In genomic region chr2:108619916-108620620, GRCh38 we compare ENCODE assay signal across 9 cellular contexts.
A peak's percentile ranks its signal among the peaks of the same experiment; 100 is the strongest.
DNase-seq lines count a peak whose midpoint lies in the region; ATAC-seq and TF ChIP-seq lines count a peak whose summit lies in the region.
"Had no signal": no experiment of that assay in that cellular context is flagged by ENCODE, and none has a peak within 500 bp of the region (broad histone marks: within the 10 kb centered on the region; RNA-seq: fewer than 3 reads in every experiment).

No MANE protein-coding gene starts in this region.

- H3K4me3 Mint-ChIP-seq in naive thymus-derived CD4-positive, alpha-beta T cell: peak overlapping the region; percentile 63 to 96 (median 90)

- H3K27me3 ChIP-seq in BLaER1: no peaks in the 10 kb centered on the region
- H3K27me3 ChIP-seq in HCT116 (ENCODE audit: insufficient read depth, low read length): no peaks in the 10 kb centered on the region
- H3K27me3 ChIP-seq in naive thymus-derived CD4-positive, alpha-beta T cell (ENCODE audit: control insufficient read depth in 2 of 2, insufficient read depth in 2 of 2, low read length in 2 of 2): no peaks in the 10 kb centered on the region

- POLR2A ChIA-PET in HCT116 (lab: Charles Lee): no interaction called here
- POLR2A ChIA-PET in naive thymus-derived CD4-positive, alpha-beta T cell (lab: Charles Lee): interaction anchor here (0.7 to 1.9 kb wide), 6 partner anchors 8 to 24 kb away, joined by 4 to 13 read pairs (median 6); no protein-coding TSS in a partner anchor

- H3K4me3 ChIP-seq in BLaER1 (no peak overlapping the region), HCT116 (replicated peaks in 1 of 2; ENCODE audit: low read depth in 1 of 2, low read length in 2 of 2) (no peak overlapping the region)
- no peak overlapping the region for H3K4me3 ChIP-seq in naive thymus-derived CD4-positive, alpha-beta T cell (ENCODE audit: low read length)

- H3K9me3 Mint-ChIP-seq in activated naive CD4-positive, alpha-beta T cell treated with anti-CD3 and anti-CD28 coated beads, Interleukin-2, amount 50 U/mL, for 72 hours: peaks cover 0 to 4% of the 10 kb centered on the region in 2 donors
- no peaks in the 10 kb centered on the region for H3K9me3 Mint-ChIP-seq in naive thymus-derived CD4-positive, alpha-beta T cell

- no peaks in the 10 kb centered on the region for H3K9me3 ChIP-seq in BLaER1
- H3K9me3 ChIP-seq in HCT116 (ENCODE audit: control insufficient read depth in 1 of 2, insufficient read depth in 1 of 2, low read depth in 1 of 2, low read length in 2 of 2): no peaks in the 10 kb centered on the region
- H3K9me3 ChIP-seq in naive thymus-derived CD4-positive, alpha-beta T cell (ENCODE audit: control insufficient read depth in 2 of 3, low read length in 3 of 3): no peaks in the 10 kb centered on the region

- TF ChIP-seq RAD21 in HCT116 (IDR thresholded peaks at IDR 0.05; ENCODE audit: low read depth): no peak

- H4K20me1 ChIP-seq in BLaER1: peaks cover 54% of the 10 kb centered on the region
- no peaks in the 10 kb centered on the region for H4K20me1 ChIP-seq in HCT116 (ENCODE audit: insufficient read depth)

- H3K4me2 ChIP-seq in BLaER1: peak overlapping the region; percentile 77
- H3K4me2 ChIP-seq in HCT116 (ENCODE audit: low read length): peak overlapping the region; percentile 75; the same call in 1 of the 2 replicates

- H3K79me2 ChIP-seq in HCT116 (ENCODE audit: insufficient read depth, low read length): peaks cover 56% of the 10 kb centered on the region

- TF ChIP-seq CTCF in HCT116 (IDR thresholded peaks at IDR 0.05 in 2 of 3, conservative IDR thresholded peaks at IDR 0.05 in 1 of 3; ENCODE audit: borderline replicate concordance in 1 of 3, insufficient read depth in 1 of 3, low read depth in 2 of 3, low read length in 2 of 3): no peak

- H3K36me3 ChIP-seq in BLaER1 (peaks cover 3% of the 10 kb centered on the region; the same call in 1 of the 2 replicates), HCT116 (ENCODE audit: control insufficient read depth in 1 of 2, insufficient read depth in 2 of 2, low read length in 2 of 2) (no peaks in the 10 kb centered on the region)
- no peaks in the 10 kb centered on the region for H3K36me3 ChIP-seq in naive thymus-derived CD4-positive, alpha-beta T cell (ENCODE audit: control insufficient read depth in 2 of 3, insufficient read depth in 3 of 3, low read length in 3 of 3)

- BruUV-seq in HCT116 (replicated peaks; lab: Mats Ljungman, UMichigan): no TSS peak

- no peak overlapping the region for H2AFZ ChIP-seq in HCT116 (ENCODE audit: low read depth, low read length, poor library complexity, severe bottlenecking)

- H3K9ac ChIP-seq in BLaER1: 0 out of 2 replicates have a peak overlapping the region, but pooled peaks have one; percentile 34
- H3K9ac ChIP-seq in HCT116 (ENCODE audit: low read length): 0 out of 2 replicates have a peak overlapping the region, but pooled peaks have one; percentile 2

- no peaks in the 10 kb centered on the region for H3K27me3 Mint-ChIP-seq in naive thymus-derived CD4-positive, alpha-beta T cell

- peak overlapping the region; percentile 81 to 93 for H3K27ac Mint-ChIP-seq in activated naive CD4-positive, alpha-beta T cell treated with anti-CD3 and anti-CD28 coated beads, Interleukin-2, amount 50 U/mL, for 72 hours
- peak overlapping the region; percentile 91 to 97 (median 94) for H3K27ac Mint-ChIP-seq in naive thymus-derived CD4-positive, alpha-beta T cell

- intact Hi-C loops in HCT116 (cut with micrococcal nuclease): no loop called here
- intact Hi-C loops in naive thymus-derived CD4-positive, alpha-beta T cell (cut with micrococcal nuclease): loop anchor here (1.0 to 5.0 kb wide), 7 partner anchors 7 to 412 kb away; partner anchors contain the start of genes CCDC138 (in 2 of the 2), GCC2 (in 1 of the 2) and RANBP2 (in 1 of the 2)

- DNase-seq in HCT116 (ENCODE audit: low read depth, low spot score): no peak
- no peak for DNase-seq in activated naive CD4-positive, alpha-beta T cell treated with anti-CD3 and anti-CD28 coated beads, Interleukin-2, amount 50 U/mL, for 72 hours (ENCODE audit: low spot score in 2 of 2)
- no peak for DNase-seq in naive thymus-derived CD4-positive, alpha-beta T cell
- DNase-seq in hepatic stellate cell (ENCODE audit: low spot score): no peak
- DNase-seq: activated CD8-positive, alpha-beta memory T cell treated with anti-CD3 and anti-CD28 coated beads, Interleukin-2, amount 50 U/mL, for 4 hours had no signal

- TF ChIP-seq POLR2A in HCT116 (IDR thresholded peaks at IDR 0.05; ENCODE audit: borderline replicate concordance, extremely low read depth, insufficient read depth, insufficient read length): no peak

- no peaks in the 10 kb centered on the region for H3K36me3 Mint-ChIP-seq in activated naive CD4-positive, alpha-beta T cell treated with anti-CD3 and anti-CD28 coated beads, Interleukin-2, amount 50 U/mL, for 72 hours
- H3K36me3 Mint-ChIP-seq in naive thymus-derived CD4-positive, alpha-beta T cell: peaks cover 0 to 10% (median 0%) of the 10 kb centered on the region in 5 donors

- RAD21 ChIA-PET in HCT116 (lab: Charles Lee; ENCODE audit: low non-redundant PET in 1 of 2, low total read pairs in 2 of 2, uncharacterized antibody in 2 of 2, unreplicated experiment in 2 of 2): no interaction called here

- H3K9me2 ChIP-seq in HCT116 (ENCODE audit: insufficient read depth): no peaks in the 10 kb centered on the region

- H3K4me1 Mint-ChIP-seq in naive thymus-derived CD4-positive, alpha-beta T cell: peaks cover 43 to 93% (median 84%) of the 10 kb centered on the region in 7 donors

- ATAC-seq in HCT116: no peak
- no peak for ATAC-seq in activated naive CD4-positive, alpha-beta T cell treated with anti-CD3 and anti-CD28 coated beads, Interleukin-2, amount 50 U/mL, for 72 hours
- no peak for ATAC-seq in naive thymus-derived CD4-positive, alpha-beta T cell
- ATAC-seq in GM21576 (IDR thresholded peaks at IDR 0.05; ENCODE audit: unreplicated experiment): no peak
- ATAC-seq in GM18907 (IDR thresholded peaks at IDR 0.05; ENCODE audit: unreplicated experiment): no peak
- ATAC-seq in GM18870 (IDR thresholded peaks at IDR 0.05; ENCODE audit: unreplicated experiment): no peak

- CTCF ChIA-PET in HCT116 (lab: Charles Lee): interaction anchor here (1.3 to 2.5 kb wide), 2 partner anchors 14 to 16 kb away, joined by 3 to 12 read pairs; no protein-coding TSS in a partner anchor
- CTCF ChIA-PET in naive thymus-derived CD4-positive, alpha-beta T cell (lab: Charles Lee): interaction anchor here (1.2 to 2.7 kb wide), 4 partner anchors 9 to 16 kb away, joined by 3 to 15 read pairs (median 6); no protein-coding TSS in a partner anchor

- H3K27ac ChIP-seq in BLaER1 (peak overlapping the region; percentile 33; the same call in 1 of the 2 replicates), HCT116 (ENCODE audit: low read depth, low read length) (no peak overlapping the region)
- peak overlapping the region; percentile 74 for H3K27ac ChIP-seq in naive thymus-derived CD4-positive, alpha-beta T cell (ENCODE audit: low read depth, low read length)

- peaks cover 55% of the 10 kb centered on the region for H3K4me1 ChIP-seq in BLaER1
- H3K4me1 ChIP-seq in HCT116 (ENCODE audit: control insufficient read depth in 1 of 2, insufficient read depth in 2 of 2, low read length in 2 of 2): peaks cover 19 to 42% of the 10 kb centered on the region in 2 experiments
- peaks cover 44 to 65% of the 10 kb centered on the region in 2 donors for H3K4me1 ChIP-seq in naive thymus-derived CD4-positive, alpha-beta T cell (ENCODE audit: control insufficient read depth in 2 of 2, insufficient read depth in 2 of 2, low read length in 2 of 2)

TF ChIP-seq in HCT116, 20 proteins besides CTCF, POLR2A, EP300 and RAD21:
- TF ChIP-seq EZH2phosphoT487 (IDR thresholded peaks at IDR 0.05; ENCODE audit: borderline replicate concordance): no peak
- no peak for TF ChIP-seq POLR2AphosphoS5 (IDR thresholded peaks at IDR 0.05; ENCODE audit: low read depth, low read length)
- no peak for TF ChIP-seq ELF1 (IDR thresholded peaks at IDR 0.05; ENCODE audit: borderline replicate concordance, low read depth)
- no peak for TF ChIP-seq EGR1 (IDR thresholded peaks at IDR 0.05; ENCODE audit: low read depth)
- no peak for TF ChIP-seq SIN3A (IDR thresholded peaks at IDR 0.05; ENCODE audit: low read depth)
